In the genomic region with DNA sequence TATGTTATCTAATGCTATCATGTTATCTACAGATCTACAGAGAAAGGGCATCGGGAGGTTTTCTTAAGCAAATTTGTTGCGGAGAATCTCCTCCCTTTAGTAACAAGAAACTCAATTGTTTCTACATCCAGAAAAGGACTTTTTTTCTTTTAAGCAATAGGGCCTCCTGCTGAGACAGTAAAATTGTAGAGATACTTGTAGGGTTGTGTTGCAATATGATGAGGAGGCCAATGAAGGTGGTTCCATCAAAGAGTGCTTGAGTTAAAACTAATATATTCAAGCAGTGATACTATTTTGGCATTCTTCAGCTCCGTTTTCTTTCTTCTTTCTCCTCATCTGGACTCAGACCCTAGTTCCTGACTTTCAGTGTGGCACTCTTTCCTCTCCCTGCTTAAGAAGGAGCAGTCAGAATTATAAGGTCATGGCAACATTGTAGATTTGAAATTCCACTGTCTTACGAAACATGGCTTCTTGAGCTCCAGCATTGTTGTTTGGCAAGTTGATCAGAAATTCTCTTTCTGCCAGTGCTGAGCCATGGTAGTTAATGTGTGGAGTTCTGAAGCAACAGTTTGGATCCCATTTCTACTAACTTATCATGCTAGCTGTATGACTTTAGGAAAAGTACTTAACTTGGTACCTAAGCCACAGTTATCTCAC, we compare ENCODE assay signal across 1 cellular context.
TF ChIP-seq lines count a peak whose summit lies in the region.

No MANE protein-coding gene starts in this region.

TF ChIP-seq in neural cell, 6 proteins besides CTCF, POLR2A, EP300 and RAD21:
- no peak for TF ChIP-seq SMC3 (conservative IDR thresholded peaks at IDR 0.05; ENCODE audit: poor library complexity)
